In the genomic region with DNA sequence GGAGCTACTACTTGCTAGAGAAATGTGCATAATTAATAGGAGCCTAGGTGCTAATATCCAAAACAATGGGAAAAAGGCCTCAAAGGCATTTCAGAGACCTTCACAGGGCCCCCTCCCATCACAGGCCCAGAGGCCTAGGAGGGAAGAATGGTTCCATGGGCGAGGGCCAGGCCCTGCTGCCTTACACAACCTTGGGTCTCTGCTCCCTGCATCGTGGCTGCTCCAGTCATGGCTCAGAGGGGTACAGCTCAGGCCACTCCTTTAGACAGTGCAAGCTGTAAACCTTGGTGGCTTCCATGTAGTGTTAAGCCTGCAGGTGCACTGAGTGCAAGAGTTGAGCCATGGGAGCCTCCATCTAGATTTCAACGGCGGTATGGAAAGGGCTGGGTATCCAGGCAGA, we compare ENCODE assay signal across 38 cellular contexts.
"Had no signal": no experiment of that assay in that cellular context is flagged by ENCODE, and none has a peak within 500 bp of the region (broad histone marks: within the 10 kb centered on the region; RNA-seq: fewer than 3 reads in every experiment).

No MANE protein-coding gene starts in this region.

- H3K27ac ChIP-seq: adrenal gland, ascending aorta, body of pancreas, brain microvascular endothelial cell, breast epithelium, cardiac muscle cell had no signal

- H3K4me1 ChIP-seq: adrenal gland, ascending aorta, body of pancreas, breast epithelium had no signal

- H3K36me3 Mint-ChIP-seq: activated naive CD4-positive, alpha-beta T cell treated with anti-CD3 and anti-CD28 coated beads, Interleukin-2, amount 10 ng/mL, durations not matched to agents 7 days and 5 days; activated naive CD4-positive, alpha-beta T cell treated with anti-CD3 and anti-CD28 coated beads, Interleukin-2, amount 50 U/mL, for 24 hours; activated naive CD8-positive, alpha-beta T cell; activated naive CD8-positive, alpha-beta T cell treated with anti-CD3 and anti-CD28 coated beads for 36 hours; activated naive CD8-positive, alpha-beta T cell treated with anti-CD3 and anti-CD28 coated beads, Interleukin-2, amount 10 ng/mL, durations not matched to agents 7 days and 5 days; brain had no signal

- H3K9me3 ChIP-seq: adrenal gland, ascending aorta, body of pancreas had no signal

- H3K9me3 Mint-ChIP-seq: activated naive CD8-positive, alpha-beta T cell treated with anti-CD3 and anti-CD28 coated beads, Interleukin-2, amount 10 ng/mL, durations not matched to agents 7 days and 5 days; activated naive CD8-positive, alpha-beta T cell treated with anti-CD3 and anti-CD28 coated beads, Interleukin-2, amount 50 U/mL, for 24 hours; activated T-helper 1 cell treated with anti-CD3 and anti-CD28 coated beads, Interleukin-12 subunit alpha, Interleukin-12 subunit beta, Interleukin-2, Interleukin-4 antibody, amounts not matched to agents 30 ng/mL and 10 ng/mL and 1 ng/mL, durations not matched to agents 14 hours and 24 hours and 36 hours had no signal

- DNase-seq: activated effector memory CD4-positive, alpha-beta T cell treated with anti-CD3 and anti-CD28 coated beads, Interleukin-2, amount 50 U/mL, for 16 hours; activated effector memory CD4-positive, alpha-beta T cell treated with Interleukin-2 at 50 U/mL for 16 hours; activated gamma-delta T cell; activated gamma-delta T cell treated with Interleukin-2 at 50 U/mL for 16 hours; activated naive CD4-positive, alpha-beta T cell; activated naive CD4-positive, alpha-beta T cell treated with anti-CD3 and anti-CD28 coated beads for 36 hours; activated naive CD4-positive, alpha-beta T cell treated with anti-CD3 and anti-CD28 coated beads, Interleukin-2, amount 10 ng/mL, durations not matched to agents 7 days and 5 days; activated naive CD4-positive, alpha-beta T cell treated with anti-CD3 and anti-CD28 coated beads, Interleukin-2, amount 50 U/mL, for 16 hours; activated naive CD4-positive, alpha-beta T cell treated with Interleukin-2 at 50 U/mL for 16 hours; activated naive CD8-positive, alpha-beta T cell treated with anti-CD3 and anti-CD28 coated beads for 36 hours; activated naive CD8-positive, alpha-beta T cell treated with anti-CD3 and anti-CD28 coated beads, Interleukin-2, amount 10 ng/mL, durations not matched to agents 7 days and 5 days; activated naive CD8-positive, alpha-beta T cell treated with anti-CD3 and anti-CD28 coated beads, Interleukin-2, amount 50 U/mL, for 24 hours; activated T-cell treated with anti-CD3 and anti-CD28 coated beads, Interleukin-2, amount 50 U/mL, for 1 hour; activated T-cell treated with anti-CD3 and anti-CD28 coated beads, Interleukin-2, amount 50 U/mL, for 24 hours; activated T-cell treated with anti-CD3 and anti-CD28 coated beads, Interleukin-2, amount 50 U/mL, for 4 hours; activated T-cell treated with anti-CD3 and anti-CD28 coated beads, Interleukin-2, amount 50 U/mL, for 48 hours; activated T-cell treated with anti-CD3 and anti-CD28 coated beads, Interleukin-2, amount 50 U/mL, for 72 hours; adrenal gland; amniotic stem cell; amygdala; anterior cingulate cortex; aorta; body of pancreas; brain microvascular endothelial cell; caudate nucleus; central memory CD4-positive, alpha-beta T cell; cerebellar nuclear complex had no signal

- ATAC-seq: activated naive CD4-positive, alpha-beta T cell treated with anti-CD3 and anti-CD28 coated beads, Interleukin-2, amount 50 U/mL, for 72 hours; activated naive CD8-positive, alpha-beta T cell treated with anti-CD3 and anti-CD28 coated beads, Interleukin-2, amount 50 U/mL, for 24 hours; activated T-cell treated with anti-CD3 and anti-CD28 coated beads, Interleukin-2, amount 50 U/mL, for 4 hours; activated T-cell treated with anti-CD3 and anti-CD28 coated beads, Interleukin-2, amount 50 U/mL, for 72 hours; activated T-helper 17 cell treated with anti-CD3 and anti-CD28 coated beads, Interleukin-2, amount 50 U/mL, for 72 hours; body of pancreas had no signal

- H3K36me3 ChIP-seq: adrenal gland, ascending aorta, brain microvascular endothelial cell, breast epithelium, cardiac muscle cell had no signal

- H3K4me3 Mint-ChIP-seq: activated naive CD4-positive, alpha-beta T cell treated with anti-CD3 and anti-CD28 coated beads for 36 hours; activated naive CD4-positive, alpha-beta T cell treated with anti-CD3 and anti-CD28 coated beads, Interleukin-2, amount 10 ng/mL, durations not matched to agents 7 days and 5 days; activated naive CD4-positive, alpha-beta T cell treated with anti-CD3 and anti-CD28 coated beads, Interleukin-2, amount 50 U/mL, for 24 hours; activated naive CD8-positive, alpha-beta T cell; activated naive CD8-positive, alpha-beta T cell treated with anti-CD3 and anti-CD28 coated beads for 36 hours; activated naive CD8-positive, alpha-beta T cell treated with anti-CD3 and anti-CD28 coated beads, Interleukin-2, amount 10 ng/mL, durations not matched to agents 7 days and 5 days; activated naive CD8-positive, alpha-beta T cell treated with anti-CD3 and anti-CD28 coated beads, Interleukin-2, amount 50 U/mL, for 24 hours; activated T-cell treated with anti-CD3 and anti-CD28 coated beads, Interleukin-2, amount 50 U/mL, for 24 hours; activated T-cell treated with anti-CD3 and anti-CD28 coated beads, Interleukin-2, amount 50 U/mL, for 4 hours; activated T-cell treated with anti-CD3 and anti-CD28 coated beads, Interleukin-2, amount 50 U/mL, for 72 hours; activated T-helper 1 cell treated with anti-CD3 and anti-CD28 coated beads, Interleukin-12 subunit alpha, Interleukin-12 subunit beta, Interleukin-2, Interleukin-4 antibody, amounts not matched to agents 30 ng/mL and 10 ng/mL and 1 ng/mL, durations not matched to agents 14 hours and 24 hours and 36 hours; activated T-helper 17 cell treated with anti-CD3 and anti-CD28 coated beads, Interleukin-2, amount 50 U/mL, for 72 hours; brain; central memory CD8-positive, alpha-beta T cell had no signal

- H3K27me3 ChIP-seq: adrenal gland, ascending aorta, body of pancreas, brain microvascular endothelial cell, breast epithelium, cardiac muscle cell had no signal

- H3K4me1 Mint-ChIP-seq: activated naive CD4-positive, alpha-beta T cell treated with anti-CD3 and anti-CD28 coated beads, Interleukin-2, amount 10 ng/mL, durations not matched to agents 7 days and 5 days; activated naive CD4-positive, alpha-beta T cell treated with anti-CD3 and anti-CD28 coated beads, Interleukin-2, amount 50 U/mL, for 24 hours; activated naive CD8-positive, alpha-beta T cell treated with anti-CD3 and anti-CD28 coated beads for 36 hours; activated naive CD8-positive, alpha-beta T cell treated with anti-CD3 and anti-CD28 coated beads, Interleukin-2, amount 10 ng/mL, durations not matched to agents 7 days and 5 days; activated naive CD8-positive, alpha-beta T cell treated with anti-CD3 and anti-CD28 coated beads, Interleukin-2, amount 50 U/mL, for 24 hours; activated T-helper 17 cell treated with anti-CD3 and anti-CD28 coated beads, Interleukin-2, amount 50 U/mL, for 72 hours; brain; central memory CD8-positive, alpha-beta T cell had no signal

- H3K4me3 ChIP-seq: adrenal gland, ascending aorta, body of pancreas, breast epithelium, cardiac muscle cell had no signal

- H3K27ac Mint-ChIP-seq: activated naive CD4-positive, alpha-beta T cell treated with anti-CD3 and anti-CD28 coated beads for 36 hours; activated naive CD4-positive, alpha-beta T cell treated with anti-CD3 and anti-CD28 coated beads, Interleukin-2, amount 10 ng/mL, durations not matched to agents 7 days and 5 days; activated naive CD4-positive, alpha-beta T cell treated with anti-CD3 and anti-CD28 coated beads, Interleukin-2, amount 50 U/mL, for 24 hours; activated naive CD4-positive, alpha-beta T cell treated with anti-CD3 and anti-CD28 coated beads, Interleukin-2, amount 50 U/mL, for 72 hours; activated naive CD8-positive, alpha-beta T cell; activated naive CD8-positive, alpha-beta T cell treated with anti-CD3 and anti-CD28 coated beads for 36 hours; activated naive CD8-positive, alpha-beta T cell treated with anti-CD3 and anti-CD28 coated beads, Interleukin-2, amount 10 ng/mL, durations not matched to agents 7 days and 5 days; activated naive CD8-positive, alpha-beta T cell treated with anti-CD3 and anti-CD28 coated beads, Interleukin-2, amount 50 U/mL, for 24 hours; activated T-cell treated with anti-CD3 and anti-CD28 coated beads, Interleukin-2, amount 50 U/mL, for 24 hours; activated T-cell treated with anti-CD3 and anti-CD28 coated beads, Interleukin-2, amount 50 U/mL, for 72 hours; activated T-helper 1 cell treated with anti-CD3 and anti-CD28 coated beads, Interleukin-12 subunit alpha, Interleukin-12 subunit beta, Interleukin-2, Interleukin-4 antibody, amounts not matched to agents 30 ng/mL and 10 ng/mL and 1 ng/mL, durations not matched to agents 14 hours and 24 hours and 36 hours; activated T-helper 17 cell treated with anti-CD3 and anti-CD28 coated beads, Interleukin-2, amount 50 U/mL, for 72 hours; activated T-helper 2 cell treated with anti-CD3 and anti-CD28 coated beads, Interferon-gamma antibody, Interleukin-2, Interleukin-4, amounts not matched to agents 10 μg/mL and 5 μg/mL and 100 μg/mL, durations not matched to agents 14 hours and 24 hours and 36 hours; brain had no signal

- H3K27me3 Mint-ChIP-seq: activated naive CD4-positive, alpha-beta T cell treated with anti-CD3 and anti-CD28 coated beads, Interleukin-2, amount 10 ng/mL, durations not matched to agents 7 days and 5 days; activated naive CD4-positive, alpha-beta T cell treated with anti-CD3 and anti-CD28 coated beads, Interleukin-2, amount 50 U/mL, for 24 hours; activated naive CD8-positive, alpha-beta T cell; activated naive CD8-positive, alpha-beta T cell treated with anti-CD3 and anti-CD28 coated beads for 36 hours; activated naive CD8-positive, alpha-beta T cell treated with anti-CD3 and anti-CD28 coated beads, Interleukin-2, amount 10 ng/mL, durations not matched to agents 7 days and 5 days; activated naive CD8-positive, alpha-beta T cell treated with anti-CD3 and anti-CD28 coated beads, Interleukin-2, amount 50 U/mL, for 24 hours; activated T-cell treated with anti-CD3 and anti-CD28 coated beads, Interleukin-2, amount 50 U/mL, for 24 hours; activated T-helper 17 cell treated with anti-CD3 and anti-CD28 coated beads, Interleukin-2, amount 50 U/mL, for 72 hours; central memory CD8-positive, alpha-beta T cell had no signal
